19 cellular contexts compared by ENCODE assay signal in the genomic region with DNA sequence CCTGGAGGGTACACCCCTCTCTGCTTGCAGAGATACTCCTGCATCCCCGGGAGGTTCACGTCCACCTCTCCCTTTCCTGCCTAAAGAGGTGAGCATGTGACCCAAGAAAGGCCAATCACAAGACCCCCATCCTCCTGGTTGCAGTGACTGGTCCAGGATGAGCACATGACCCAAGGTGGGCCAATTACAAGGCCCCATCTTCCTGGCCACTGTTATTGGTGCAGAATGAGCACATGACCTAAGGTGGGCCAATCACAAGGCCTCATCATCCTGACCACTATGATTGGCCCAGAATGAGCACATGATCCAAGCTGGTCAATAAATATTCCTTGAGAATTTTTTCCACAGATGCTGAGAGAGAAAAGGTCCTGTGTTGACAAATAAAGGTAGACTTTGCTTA.
"Had no signal": no experiment of that assay in that cellular context is flagged by ENCODE, and none has a peak within 500 bp of the region (broad histone marks: within the 10 kb centered on the region; RNA-seq: fewer than 3 reads in every experiment).

No MANE protein-coding gene starts in this region.

- H3K36me3 ChIP-seq: heart right ventricle, neutrophil, right atrium auricular region, sigmoid colon, thoracic aorta, transverse colon had no signal

- H3K4me3 ChIP-seq: coronary artery, heart right ventricle, mucosa of descending colon, right atrium auricular region, sigmoid colon, skin epidermis, thoracic aorta, transverse colon had no signal

- H3K4me3 Mint-ChIP-seq: naive thymus-derived CD8-positive, alpha-beta T cell; stimulated activated naive B cell treated with anti-CD40 and anti-IgM and Interleukin-4, amounts not matched to agents 10 μg/mL and 1 μg/mL and 100 μg/mL, for 72 hours; stimulated activated naive CD8-positive, alpha-beta T cell treated with anti-CD3 and anti-CD28 coated beads, Interleukin-15, amount 100 ng/mL, for 72 hours had no signal

- H3K27ac Mint-ChIP-seq: naive thymus-derived CD8-positive, alpha-beta T cell; stimulated activated naive B cell treated with anti-CD40 and anti-IgM and Interleukin-4, amounts not matched to agents 10 μg/mL and 1 μg/mL and 100 μg/mL, for 72 hours; stimulated activated naive CD8-positive, alpha-beta T cell treated with anti-CD3 and anti-CD28 coated beads, Interleukin-15, amount 100 ng/mL, for 72 hours had no signal

- H3K27ac ChIP-seq: coronary artery, heart right ventricle, neutrophil, right atrium auricular region, sigmoid colon, skin epidermis, thoracic aorta had no signal

- H3K4me1 ChIP-seq: heart right ventricle, right atrium auricular region, sigmoid colon had no signal

- H3K36me3 Mint-ChIP-seq: naive thymus-derived CD8-positive, alpha-beta T cell; stimulated activated naive B cell treated with anti-CD40 and anti-IgM and Interleukin-4, amounts not matched to agents 10 μg/mL and 1 μg/mL and 100 μg/mL, for 72 hours had no signal

- ATAC-seq: heart right ventricle; left lobe of liver; mucosa of descending colon; naive thymus-derived CD8-positive, alpha-beta T cell; stimulated activated naive B cell treated with anti-CD40 and anti-IgM and Interleukin-4, amounts not matched to agents 10 μg/mL and 1 μg/mL and 100 μg/mL, for 72 hours; stimulated activated naive CD8-positive, alpha-beta T cell treated with anti-CD3 and anti-CD28 coated beads, Interleukin-15, amount 100 ng/mL, for 72 hours had no signal

- H3K4me1 Mint-ChIP-seq: naive thymus-derived CD8-positive, alpha-beta T cell; stimulated activated naive B cell treated with anti-CD40 and anti-IgM and Interleukin-4, amounts not matched to agents 10 μg/mL and 1 μg/mL and 100 μg/mL, for 72 hours; stimulated activated naive CD8-positive, alpha-beta T cell treated with anti-CD3 and anti-CD28 coated beads, Interleukin-15, amount 100 ng/mL, for 72 hours had no signal

- DNase-seq: effector CD4-positive, alpha-beta T cell; heart right ventricle; islet precursor cell; mammary epithelial cell; mucosa of descending colon; naive thymus-derived CD8-positive, alpha-beta T cell; posterior cingulate gyrus; sigmoid colon; stimulated activated CD4-positive, alpha-beta T cell treated with anti-CD3 and anti-CD28 coated beads, Interleukin-2, amount 100 ng/mL, for 24 hours; stimulated activated CD4-positive, alpha-beta T cell treated with anti-CD3 and anti-CD28 coated beads, Interleukin-4, amount 100 ng/mL, for 4 hours; stimulated activated naive B cell treated with anti-CD40 and anti-IgM and Interleukin-4, amounts not matched to agents 10 μg/mL and 1 μg/mL and 100 μg/mL, for 72 hours; stimulated activated naive CD8-positive, alpha-beta T cell treated with anti-CD3 and anti-CD28 coated beads, Interleukin-15, amount 100 ng/mL, for 72 hours; transverse colon had no signal

- H3K27me3 ChIP-seq: heart right ventricle, neutrophil, right atrium auricular region, sigmoid colon, transverse colon had no signal

- H3K27me3 Mint-ChIP-seq: stimulated activated naive B cell treated with anti-CD40 and anti-IgM and Interleukin-4, amounts not matched to agents 10 μg/mL and 1 μg/mL and 100 μg/mL, for 72 hours; stimulated activated naive CD8-positive, alpha-beta T cell treated with anti-CD3 and anti-CD28 coated beads, Interleukin-15, amount 100 ng/mL, for 72 hours had no signal

- H3K9me3 ChIP-seq: neutrophil, right atrium auricular region, thoracic aorta had no signal
